In genomic region chr16:1310832-1311200, GRCh38 we compare ENCODE assay signal across 8 cellular contexts. TPM values are rescaled to one million over a fixed set of nuclear protein-coding genes. Genes with fewer than 3 reads are reported as not detected.
DNase-seq lines count a peak whose midpoint lies in the region; ATAC-seq and TF ChIP-seq lines count a peak whose summit lies in the region.

No MANE protein-coding gene starts in this region.

- peaks cover 17% of the 10 kb centered on the region for H4K20me1 ChIP-seq in mammary epithelial cell (ENCODE audit: insufficient read depth, low read length)

- H3K27ac Mint-ChIP-seq in CD8-positive, alpha-beta memory T cell, result peak overlapping the region; percentile 90 to 98 (median 96)

- peaks cover 37% of the 10 kb centered on the region for H3K4me1 ChIP-seq in CD8-positive, alpha-beta memory T cell (ENCODE audit: insufficient read depth, low read length)
- H3K4me1 ChIP-seq in mammary epithelial cell (ENCODE audit: insufficient read depth, low read length), result peaks cover 25% of the 10 kb centered on the region
- H3K4me1 ChIP-seq in mucosa of descending colon (ENCODE audit: low read depth), result peaks cover 19% of the 10 kb centered on the region

- ATAC-seq in mucosa of descending colon, result no peak
- no peak for ATAC-seq in HG03175 (IDR thresholded peaks at IDR 0.05; ENCODE audit: unreplicated experiment)
- ATAC-seq in GM18858 (IDR thresholded peaks at IDR 0.05; ENCODE audit: unreplicated experiment), result no peak

- 2% methylated on average over 14 of the region's 14 CpGs for WGBS in mammary epithelial cell (ENCODE audit: low coverage, missing lambda C conversion rate)

- TF ChIP-seq POLR2A in NB4 (IDR thresholded peaks at IDR 0.05; ENCODE audit: extremely low read depth, insufficient read length), result no peak

- H2AFZ ChIP-seq in mammary epithelial cell (ENCODE audit: low read depth, low read length), result no peak overlapping the region

- H3K79me2 ChIP-seq in mammary epithelial cell (ENCODE audit: insufficient read depth, low read length), result peaks cover 62% of the 10 kb centered on the region

- H3K4me3 Mint-ChIP-seq in CD8-positive, alpha-beta memory T cell, result peak overlapping the region; percentile 94 to 99 (median 96)

- H3K9me3 Mint-ChIP-seq in CD8-positive, alpha-beta memory T cell, result no peaks in the 10 kb centered on the region

- CTCF ChIA-PET in CD8-positive, alpha-beta memory T cell (lab: Charles Lee), result no interaction called here
- CTCF ChIA-PET in mammary epithelial cell (lab: Charles Lee; ENCODE audit: low non-redundant PET), result no interaction called here

- H3K9ac ChIP-seq in mammary epithelial cell (ENCODE audit: insufficient read depth, low read length), result peak overlapping the region; percentile 79

- H3K36me3 ChIP-seq in CD8-positive, alpha-beta memory T cell (ENCODE audit: insufficient read depth, low read length), result peaks cover 27% of the 10 kb centered on the region
- H3K36me3 ChIP-seq in mammary epithelial cell (ENCODE audit: insufficient read depth, low read length) (peaks cover 5% of the 10 kb centered on the region), mucosa of descending colon (ENCODE audit: low read depth) (peaks cover 3% of the 10 kb centered on the region)

- H3K27me3 ChIP-seq in CD8-positive, alpha-beta memory T cell (ENCODE audit: insufficient read depth, low read length, poor library complexity, severe bottlenecking), result no peaks in the 10 kb centered on the region
- no peaks in the 10 kb centered on the region for H3K27me3 ChIP-seq in mammary epithelial cell (ENCODE audit: insufficient read depth, low read length)

- in situ Hi-C loops in mammary epithelial cell (cut with MboI; ENCODE audit: low sequenced_read_pairs in 2 of 2), result no loop called here

- peak overlapping the region; percentile 58 for H3K27ac ChIP-seq in CD8-positive, alpha-beta memory T cell (ENCODE audit: low read depth, low read length)
- peak overlapping the region; percentile 55 for H3K27ac ChIP-seq in mammary epithelial cell (ENCODE audit: insufficient read depth, low read depth, low read length)

- no peaks in the 10 kb centered on the region for H3K9me3 ChIP-seq in CD8-positive, alpha-beta memory T cell (ENCODE audit: low read length)
- H3K9me3 ChIP-seq in mammary epithelial cell (replicated peaks; ENCODE audit: insufficient read depth, low read length) (no peaks in the 10 kb centered on the region), mucosa of descending colon (no peaks in the 10 kb centered on the region)

- peaks cover 25 to 54% (median 26%) of the 10 kb centered on the region in 3 donors for H3K4me1 Mint-ChIP-seq in CD8-positive, alpha-beta memory T cell

- intact Hi-C loops in mammary epithelial cell (cut with micrococcal nuclease), result no loop called here
- intact Hi-C loops in mucosa of descending colon (cut with DNase I, micrococcal nuclease), result no loop called here

- TF ChIP-seq CTCF in NB4 (IDR thresholded peaks at IDR 0.05; ENCODE audit: low read depth, low read length) (no peak), mammary epithelial cell (conservative IDR thresholded peaks at IDR 0.05 in 1 of 2, IDR thresholded peaks at IDR 0.05 in 1 of 2; ENCODE audit: extremely low read depth in 1 of 2, insufficient read depth in 1 of 2, low read depth in 1 of 2, low read length in 2 of 2) (no peak), mucosa of descending colon (IDR thresholded peaks at IDR 0.05) (no peak)

- H3K36me3 Mint-ChIP-seq in CD8-positive, alpha-beta memory T cell, result peaks cover 0 to 47% (median 0%) of the 10 kb centered on the region in 3 donors

- POLR2A ChIA-PET in CD8-positive, alpha-beta memory T cell (lab: Charles Lee), result no interaction called here

- peak overlapping the region; percentile 99 for H3K4me2 ChIP-seq in mammary epithelial cell (ENCODE audit: insufficient read depth, low read depth, low read length)

- DNase-seq in CD8-positive, alpha-beta memory T cell, result peak in 1 of 5 donors; percentile 45
- DNase-seq in NB4 (ENCODE audit: low read depth), result peak; percentile 26
- no peak for DNase-seq in mammary epithelial cell
- no peak for DNase-seq in mucosa of descending colon
- DNase-seq in central memory CD4-positive, alpha-beta T cell, result no peak
- DNase-seq in NCI-H446 (lab: John Stamatoyannopoulos, UW), result no peak

- peak overlapping the region; percentile 81 for H3K4me3 ChIP-seq in CD8-positive, alpha-beta memory T cell (ENCODE audit: low read length)
- H3K4me3 ChIP-seq in NB4 (ENCODE audit: low read depth, low read length) (peak overlapping the region; percentile 97), mammary epithelial cell (replicated peaks in 1 of 3; ENCODE audit: insufficient read depth in 1 of 3, low read depth in 2 of 3, low read length in 3 of 3) (peak overlapping the region; percentile 72 to 98 (median 94)), mucosa of descending colon (peak overlapping the region; percentile 42)

- no TSS peak for BruUV-seq in mammary epithelial cell (replicated peaks; lab: Mats Ljungman, UMichigan)

- dilution Hi-C loops in mammary epithelial cell (cut with HindIII; ENCODE audit: low sequenced_read_pairs), result loop anchor here (10.0 kb wide), 2 partner anchors 56 to 124 kb away; partner anchors contain the start of genes PERCC1 and TPSD1

- H3K27me3 Mint-ChIP-seq in CD8-positive, alpha-beta memory T cell, result no peaks in the 10 kb centered on the region

RNA-seq across cellular contexts. Expression of gene UBE2I, which starts 1.4 kb away (rescaled TPM):
- total RNA-seq in CD8-positive, alpha-beta memory T cell, result 100 to 1,000 TPM; 238 to 257 TPM
- 101 TPM for polyA plus RNA-seq in CD8-positive, alpha-beta memory T cell
- total RNA-seq in mammary epithelial cell, result 100 to 1,000 TPM in 1 of 2 donors, 10 to 100 TPM in 1; 42.7 to 157 TPM
- 91.3 TPM for polyA plus RNA-seq in mammary epithelial cell
- 104 TPM for polyA minus RNA-seq in mammary epithelial cell
- total RNA-seq in mucosa of descending colon, result 100 to 1,000 TPM in 1 of 3 donors, 10 to 100 TPM in 2; 79.8 to 101 (median 96.9) TPM

RNA-seq across cellular contexts. Expression of gene BAIAP3, which starts 22.6 kb away (rescaled TPM):
- 1 to 10 TPM; 7.2 to 7.5 TPM for total RNA-seq in CD8-positive, alpha-beta memory T cell
- 8.3 TPM for polyA plus RNA-seq in CD8-positive, alpha-beta memory T cell
- total RNA-seq in mammary epithelial cell (1 to 10 TPM; 1.0 to 1.3 TPM), mucosa of descending colon (10 to 100 TPM in 1 of 3 donors, 1 to 10 TPM in 2; 5.6 to 14.6 (median 5.7) TPM)
- 0.11 TPM for polyA plus RNA-seq in mammary epithelial cell
- polyA minus RNA-seq in mammary epithelial cell, result 0.78 TPM

RNA-seq across cellular contexts. Expression of gene TSR3, which starts 40.9 kb away (rescaled TPM):
- 100 to 1,000 TPM in 1 of 2 experiments, 10 to 100 TPM in 1; 91.8 to 102 TPM for total RNA-seq in CD8-positive, alpha-beta memory T cell
- polyA plus RNA-seq in CD8-positive, alpha-beta memory T cell, result 109 TPM
- total RNA-seq in mammary epithelial cell (10 to 100 TPM; 43.8 to 62.1 TPM), mucosa of descending colon (10 to 100 TPM; 46.4 to 57.2 (median 54.1) TPM)
- polyA plus RNA-seq in mammary epithelial cell, result 54.6 TPM
- 28.6 TPM for polyA minus RNA-seq in mammary epithelial cell

RNA-seq across cellular contexts. Expression of gene GNPTG, which starts 40.9 kb away (rescaled TPM):
- 10 to 100 TPM; 32.3 to 34.4 TPM for total RNA-seq in CD8-positive, alpha-beta memory T cell
- 63.3 TPM for polyA plus RNA-seq in CD8-positive, alpha-beta memory T cell
- total RNA-seq in mammary epithelial cell (10 to 100 TPM; 33.3 to 34.8 TPM), mucosa of descending colon (10 to 100 TPM; 50.1 to 68.9 (median 57.3) TPM)
- polyA plus RNA-seq in mammary epithelial cell, result 37.2 TPM
- polyA minus RNA-seq in mammary epithelial cell, result 16.2 TPM

RNA-seq across cellular contexts. Expression of gene TPSD1, which starts 54.9 kb away (rescaled TPM):
- not detected for total RNA-seq in CD8-positive, alpha-beta memory T cell
- not detected for polyA plus RNA-seq in CD8-positive, alpha-beta memory T cell
- not detected for total RNA-seq in mammary epithelial cell
- not detected for polyA plus RNA-seq in mammary epithelial cell
- polyA minus RNA-seq in mammary epithelial cell, result not detected
- total RNA-seq in mucosa of descending colon, result 1 to 10 TPM in 1 of 3 donors, under 1 TPM in 2; 0.35 to 4.3 (median 0.58) TPM

Comparison
In these comparisons a context has a peak if more than half of its experiments do, and no peak if none do; other contexts are left out.
1. H3K4me3 ChIP-seq: peak in every context shown above with its lines; median percentile 97 in NB4; 94 in mammary epithelial cell; 81 in CD8-positive, alpha-beta memory T cell; 42 in mucosa of descending colon.